ENCODE assay signal across 8 cellular contexts in genomic region chr6:157989541-157990289, GRCh38. TPM values are rescaled to one million over a fixed set of nuclear protein-coding genes. Genes with fewer than 3 reads are reported as not detected.
DNase-seq lines count a peak whose midpoint lies in the region; ATAC-seq and TF ChIP-seq lines count a peak whose summit lies in the region.

No MANE protein-coding gene starts in this region.

- H3K27ac ChIP-seq in RWPE1 (peak overlapping the region; percentile 63), neuronal stem cell (replicated peaks; ENCODE audit: low read length) (no peak overlapping the region), Karpas-422 (ENCODE audit: low read length) (no peak overlapping the region)

- H3K79me2 ChIP-seq in Karpas-422 (ENCODE audit: low read length) = no peaks in the 10 kb centered on the region

- TF ChIP-seq CTCF in RWPE1 (conservative IDR thresholded peaks at IDR 0.05; ENCODE audit: low read depth) (no peak), epithelial cell of esophagus (IDR thresholded peaks at IDR 0.05; ENCODE audit: insufficient read depth, low read depth, low read length, missing control alignments) (no peak)

- no peak overlapping the region for H2AK5ac ChIP-seq in neuronal stem cell (ENCODE audit: low read depth, low read length)

- H2BK15ac ChIP-seq in neuronal stem cell (ENCODE audit: low read length) = no peak overlapping the region

- POLR2A ChIA-PET in RWPE1 (lab: Yijun Ruan, JAX; ENCODE audit: low non-redundant PET) = no interaction called here

- peak overlapping the region; percentile 7 for H3K18ac ChIP-seq in neuronal stem cell (ENCODE audit: low read length)

- H3K27me3 ChIP-seq in neuronal stem cell (ENCODE audit: control insufficient read depth in 3 of 3, insufficient read depth in 3 of 3, low read depth in 1 of 3, low read length in 3 of 3) (no peaks in the 10 kb centered on the region), Karpas-422 (ENCODE audit: low read length) (no peaks in the 10 kb centered on the region)

- no peak overlapping the region for H2AFZ ChIP-seq in neuronal stem cell (ENCODE audit: low read length)
- H2AFZ ChIP-seq in Karpas-422 (ENCODE audit: low read length) = no peak overlapping the region

- no CpG with 5 or more reads among the region's 22 CpGs for WGBS in neuronal stem cell (ENCODE audit: extremely low coverage in 2 of 2, insufficient read length in 2 of 2, insufficient replicate concordance in 1 of 2), 2 donors

- no peak overlapping the region for H2BK12ac ChIP-seq in neuronal stem cell (ENCODE audit: low read length)

- H3K4me1 ChIP-seq in neuronal stem cell (ENCODE audit: control insufficient read depth in 2 of 2, insufficient read depth in 1 of 2, low read depth in 1 of 2, low read length in 2 of 2) (peaks cover 2 to 7% of the 10 kb centered on the region in 2 donors), Karpas-422 (ENCODE audit: low read length) (peaks cover 3% of the 10 kb centered on the region; the same call in 1 of the 2 replicates)

- H2BK5ac ChIP-seq in neuronal stem cell (ENCODE audit: low read length) = no peak overlapping the region

- DNase-seq in A172 (ENCODE audit: low spot score) = peak; percentile 72
- peak; percentile 84 for DNase-seq in H4 (ENCODE audit: low spot score)
- DNase-seq in RWPE1 (ENCODE audit: low spot score) = peak; percentile 29
- peak; percentile 53 for DNase-seq in epithelial cell of esophagus (ENCODE audit: low read depth)
- DNase-seq in neuronal stem cell (ENCODE audit: low spot score) = no peak
- no peak for DNase-seq in Karpas-422
- no peak for DNase-seq in SIG-M5 (lab: John Stamatoyannopoulos, UW)

- H3K4ac ChIP-seq in neuronal stem cell (ENCODE audit: low read length) = no peak overlapping the region

- H3K14ac ChIP-seq in neuronal stem cell (ENCODE audit: low read length) = no peak overlapping the region

- H4K8ac ChIP-seq in neuronal stem cell (ENCODE audit: low read depth, low read length) = no peak overlapping the region

- H3K79me1 ChIP-seq in neuronal stem cell (ENCODE audit: low read depth, low read length) = no peaks in the 10 kb centered on the region

- H4K91ac ChIP-seq in neuronal stem cell (ENCODE audit: low read depth, low read length, poor library complexity) = no peak overlapping the region

- H4K20me1 ChIP-seq in Karpas-422 (ENCODE audit: insufficient read depth, low read depth, low read length) = no peaks in the 10 kb centered on the region

- H3K4me3 ChIP-seq in epithelial cell of esophagus (ENCODE audit: low read length) (no peak overlapping the region), neuronal stem cell (ENCODE audit: low read length in 2 of 2) (no peak overlapping the region), Karpas-422 (ENCODE audit: low read length) (no peak overlapping the region)

- no peaks in the 10 kb centered on the region for H3K9me2 ChIP-seq in Karpas-422 (replicated peaks; ENCODE audit: insufficient read depth, low read length)

- no peak for ATAC-seq in GM21367 (IDR thresholded peaks at IDR 0.05; ENCODE audit: unreplicated experiment)

- H3K9ac ChIP-seq in neuronal stem cell (ENCODE audit: low read depth, low read length, poor library complexity) (peak overlapping the region; percentile 12), Karpas-422 (ENCODE audit: low read length) (no peak overlapping the region)

- no peak overlapping the region for H3K4me2 ChIP-seq in neuronal stem cell (ENCODE audit: insufficient read depth, low read length, poor library complexity, severe bottlenecking)
- no peak overlapping the region for H3K4me2 ChIP-seq in Karpas-422 (ENCODE audit: low read depth, low read length, poor library complexity, severe bottlenecking)

- H3K36me3 ChIP-seq in neuronal stem cell (replicated peaks in 1 of 2; ENCODE audit: control insufficient read depth in 2 of 2, insufficient read depth in 2 of 2, low read length in 2 of 2) = no peaks in the 10 kb centered on the region
- H3K36me3 ChIP-seq in Karpas-422 (ENCODE audit: insufficient read depth, low read length) = no peaks in the 10 kb centered on the region

- H3K9me3 ChIP-seq in neuronal stem cell (replicated peaks in 1 of 2; ENCODE audit: control insufficient read depth in 2 of 2, insufficient read depth in 1 of 2, low read depth in 1 of 2, low read length in 2 of 2) (no peaks in the 10 kb centered on the region), Karpas-422 (ENCODE audit: low read length) (no peaks in the 10 kb centered on the region)

- peak overlapping the region; percentile 16 for H3K23ac ChIP-seq in neuronal stem cell (ENCODE audit: low read depth, low read length, poor library complexity)

- CTCF ChIA-PET in RWPE1 (lab: Yijun Ruan, JAX) = interaction anchor here (0.6 kb wide), 3 partner anchors 28 to 41 kb away, joined by 3 read pairs; no protein-coding TSS in a partner anchor

- H2BK120ac ChIP-seq in neuronal stem cell (ENCODE audit: low read depth, low read length) = peak overlapping the region; percentile 25

RNA-seq across cellular contexts. Expression of gene SYNJ2, which starts 8.1 kb away (rescaled TPM):
- total RNA-seq in A172 (2014; rRNA removed; shearing (Covaris generic)) = 34.0 and 53.7 TPM in 2 replicates
- total RNA-seq in H4 (2014; rRNA removed; shearing (Covaris generic)) = 20.6 and 23.6 TPM in 2 replicates
- polyA plus RNA-seq in neuronal stem cell (2013, experiment 1 of 2) = 1.8 TPM
- 1.9 TPM for polyA plus RNA-seq in neuronal stem cell (2013, experiment 2 of 2)
- total RNA-seq in Karpas-422 (2014; rRNA removed; shearing (Covaris generic); ENCODE audit: low replicate concordance) = 0.04 TPM in 1 of 2 replicates, not detected in the other

Comparison
In these comparisons a context has a peak if more than half of its experiments do, and no peak if none do; other contexts are left out.
1. DNase-seq: peak in A172 (single experiment), H4 (single experiment), RWPE1 (single experiment) and epithelial cell of esophagus (single experiment); none in neuronal stem cell (single experiment), Karpas-422 (single experiment) and SIG-M5 (single experiment).
2. RNA of gene SYNJ2, which starts 8.1 kb away (total RNA-seq): 34.0 to 53.7 TPM in A172 and 20.6 to 23.6 TPM in H4; 0.04 TPM in Karpas-422; every median in the first group is over 10 times any median in the second.